In genomic region chr17:29384901-29385300, GRCh38 we compare ENCODE assay signal across 1 cellular context.
TF ChIP-seq lines count a peak whose summit lies in the region.

No MANE protein-coding gene starts in this region.

TF ChIP-seq in GM23338, 12 proteins besides CTCF, POLR2A, EP300 and RAD21:
- TF ChIP-seq ETS1 (IDR thresholded peaks at IDR 0.05) (no peak), STAT1 (IDR thresholded peaks at IDR 0.05; ENCODE audit: unreplicated experiment) (no peak), EZH2 (IDR thresholded peaks at IDR 0.05; ENCODE audit: low read depth, unreplicated experiment) (no peak)
